ENCODE assay signal across 8 cellular contexts in genomic region chr5:1641560-1642166, GRCh38.
A peak's percentile ranks its signal among the peaks of the same experiment; 100 is the strongest.
DNase-seq lines count a peak whose midpoint lies in the region; ATAC-seq, FAIRE-seq and TF ChIP-seq lines count a peak whose summit lies in the region.

No MANE protein-coding gene starts in this region.

- peaks cover 6% of the 10 kb centered on the region for H3K4me1 ChIP-seq in mammary epithelial cell (ENCODE audit: insufficient read depth, low read length)

- H3K4me3 ChIP-seq in WERI-Rb-1 (ENCODE audit: low read depth, low read length) (no peak overlapping the region), mammary epithelial cell (replicated peaks in 1 of 3; ENCODE audit: insufficient read depth in 1 of 3, low read depth in 2 of 3, low read length in 3 of 3) (no peak overlapping the region)

- H3K27me3 ChIP-seq in WERI-Rb-1 (ENCODE audit: insufficient read depth, low read depth, severe bottlenecking), result peaks cover 28% of the 10 kb centered on the region
- H3K27me3 ChIP-seq in mammary epithelial cell (ENCODE audit: insufficient read depth, low read length), result peaks cover 15% of the 10 kb centered on the region

- TF ChIP-seq CTCF in 22Rv1 (IDR thresholded peaks at IDR 0.05) (peak; percentile 94), WERI-Rb-1 (IDR thresholded peaks at IDR 0.05; ENCODE audit: low read depth, low read length) (peak; percentile 95), mammary epithelial cell (conservative IDR thresholded peaks at IDR 0.05 in 1 of 2, IDR thresholded peaks at IDR 0.05 in 1 of 2; ENCODE audit: extremely low read depth in 1 of 2, insufficient read depth in 1 of 2, low read depth in 1 of 2, low read length in 2 of 2) (peak; percentile 97 to 98)

- no peak overlapping the region for H3K9ac ChIP-seq in mammary epithelial cell (ENCODE audit: insufficient read depth, low read length)

- intact Hi-C loops in mammary epithelial cell (cut with micrococcal nuclease), result loop anchor here (1.0 to 10.0 kb wide), 5 partner anchors 130 to 637 kb away; partner anchors contain the start of genes CLPTM1L and NKD2

- H3K9me3 ChIP-seq in WERI-Rb-1 (ENCODE audit: severe bottlenecking), result peaks cover 4% of the 10 kb centered on the region
- H3K9me3 ChIP-seq in mammary epithelial cell (replicated peaks; ENCODE audit: insufficient read depth, low read length), result no peaks in the 10 kb centered on the region

- H3K36me3 ChIP-seq in WERI-Rb-1 (no peaks in the 10 kb centered on the region), mammary epithelial cell (ENCODE audit: insufficient read depth, low read length) (no peaks in the 10 kb centered on the region)

- peak; percentile 35 for FAIRE-seq in GM18507 (lab: Jason Lieb, UNC)

- CTCF ChIA-PET in mammary epithelial cell (lab: Charles Lee; ENCODE audit: low non-redundant PET), result no interaction called here

- H3K4me2 ChIP-seq in mammary epithelial cell (ENCODE audit: insufficient read depth, low read depth, low read length), result peak overlapping the region; percentile 42

- dilution Hi-C loops in mammary epithelial cell (cut with HindIII; ENCODE audit: low sequenced_read_pairs), result loop anchor here (25.0 kb wide), 1 partner anchor 704 kb away; no protein-coding TSS in a partner anchor

- DNase-seq in GM18507 (ENCODE audit: extremely low spot score, insufficient read length, low read depth), result peak; percentile 48
- peak; percentile 94 for DNase-seq in NCI-H2227 (lab: John Stamatoyannopoulos, UW; ENCODE audit: unreplicated experiment)
- DNase-seq in WERI-Rb-1, result peak; percentile 92
- peak; percentile 75 for DNase-seq in mammary epithelial cell
- peak; percentile 91 for DNase-seq in islet precursor cell
- DNase-seq in stimulated activated CD4-positive, alpha-beta T cell treated with anti-CD3 and anti-CD28 coated beads, Interleukin-1b, Interleukin-23, amount 100 ng/mL, for 4 hours (ENCODE audit: low read depth in 2 of 2), result peak; percentile 40 to 55

- 3% methylated on average over 12 of the region's 12 CpGs for WGBS in mammary epithelial cell (ENCODE audit: low coverage, missing lambda C conversion rate)

- H2AFZ ChIP-seq in mammary epithelial cell (ENCODE audit: low read depth, low read length), result no peak overlapping the region

- in situ Hi-C loops in mammary epithelial cell (cut with MboI; ENCODE audit: low sequenced_read_pairs in 2 of 2), result loop anchor here (10.0 to 25.0 kb wide), 5 partner anchors 254 to 707 kb away; no protein-coding TSS in a partner anchor

- peak; percentile 76 for ATAC-seq in HG03196 (IDR thresholded peaks at IDR 0.05; ENCODE audit: unreplicated experiment)

- H3K27ac ChIP-seq in 22Rv1 (no peak overlapping the region), WERI-Rb-1 (no peak overlapping the region), mammary epithelial cell (ENCODE audit: insufficient read depth, low read depth, low read length) (no peak overlapping the region)

- no peaks in the 10 kb centered on the region for H4K20me1 ChIP-seq in mammary epithelial cell (ENCODE audit: insufficient read depth, low read length)

- BruUV-seq in mammary epithelial cell (replicated peaks; lab: Mats Ljungman, UMichigan), result no TSS peak

- H3K79me2 ChIP-seq in mammary epithelial cell (ENCODE audit: insufficient read depth, low read length), result no peaks in the 10 kb centered on the region
